Comparison of ENCODE assay signal across 24 cellular contexts in genomic region chr15:83982748-83983147, GRCh38.
"Had no signal": no experiment of that assay in that cellular context is flagged by ENCODE, and none has a peak within 500 bp of the region (broad histone marks: within the 10 kb centered on the region; RNA-seq: fewer than 3 reads in every experiment).

No MANE protein-coding gene starts in this region.

- H3K27me3 ChIP-seq: SJSA1 had no signal

- H3K9ac ChIP-seq: KMS-11 had no signal

- FAIRE-seq: HTR-8/SVneo, RCC 7860 had no signal

- H3K27ac ChIP-seq: HL-60, KMS-11, SJSA1, SK-N-MC had no signal

- H3K4me2 ChIP-seq: KMS-11 had no signal

- H3K9me3 ChIP-seq: SJSA1 had no signal

- H3K36me3 ChIP-seq: SJSA1 had no signal

- H3K4me1 ChIP-seq: SJSA1 had no signal

- DNase-seq: Kasumi-1, MM.1S, NCI-H1092 treated with DMSO at 0.1 percent for 48 hours, NCI-H1436, NCI-H187, NCI-H2029, NCI-H2081 treated with DMSO at 0.1 percent for 48 hours, NCI-H2171, NCI-H226, NCI-H446, NCI-H510A, NCI-H524 treated with DMSO at 0.1 percent for 48 hours, NCI-H69, NCI-H774, Right ventricle myocardium superior, RPMI8226, SIG-M5, SW 1271 had no signal

- H3K4me3 ChIP-seq: SJSA1, SK-N-MC had no signal
